Comparison of ENCODE assay signal across 8 cellular contexts in genomic region chr7:98284335-98285036, GRCh38. TPM values are rescaled to one million over a fixed set of nuclear protein-coding genes. Genes with fewer than 3 reads are reported as not detected.
DNase-seq lines count a peak whose midpoint lies in the region; ATAC-seq and TF ChIP-seq lines count a peak whose summit lies in the region.

No MANE protein-coding gene starts in this region.

- peaks cover 46% of the 10 kb centered on the region for H3K4me1 Mint-ChIP-seq in stimulated activated memory B cell treated with anti-CD40 and anti-IgM and Interleukin-4, amounts not matched to agents 10 μg/mL and 1 μg/mL and 100 μg/mL, for 72 hours

- ATAC-seq in IMR-90 (ENCODE audit: low read depth) (peak; percentile 3), GM18870 (IDR thresholded peaks at IDR 0.05; ENCODE audit: unreplicated experiment) (no peak)
- ATAC-seq in stimulated activated memory B cell treated with anti-CD40 and anti-IgM and Interleukin-4, amounts not matched to agents 10 μg/mL and 1 μg/mL and 100 μg/mL, for 72 hours, result no peak

- in situ Hi-C loops in IMR-90 (cut with MboI; ENCODE audit: low sequenced_read_pairs), result no loop called here

- peak overlapping the region; percentile 32; the same call in 2 of the 3 replicates for H2BK15ac ChIP-seq in IMR-90 (ENCODE audit: low read depth, low read length)

- POLR2A ChIA-PET in IMR-90 (lab: Charles Lee; ENCODE audit: unreplicated experiment), result interaction anchor here (0.6 kb wide), 1 partner anchor 576 kb away, joined by 3 read pairs; no protein-coding TSS in a partner anchor

- H3K9me3 Mint-ChIP-seq in stimulated activated memory B cell treated with anti-CD40 and anti-IgM and Interleukin-4, amounts not matched to agents 10 μg/mL and 1 μg/mL and 100 μg/mL, for 72 hours, result no peaks in the 10 kb centered on the region

- no peaks in the 10 kb centered on the region for H3K27me3 ChIP-seq in IMR-90 (ENCODE audit: control insufficient read depth, insufficient read depth, low read length)

- dilution Hi-C loops in IMR-90 (cut with HindIII; ENCODE audit: low sequenced_read_pairs, unreplicated experiment), result no loop called here

- DNase-seq in AG08396 (ENCODE audit: low spot score) (peak; percentile 85), IMR-90 (peak; percentile 42), cardiac fibroblast (ENCODE audit: low read depth in 2 of 2) (peak; percentile 77 to 86), left kidney (ENCODE audit: low read depth, low spot score) (peak; percentile 35), SIG-M5 treated with dmso at 0.1 percent for 504 hours (lab: John Stamatoyannopoulos, UW; ENCODE audit: unreplicated experiment) (no peak)
- no peak for DNase-seq in stimulated activated CD4-positive, alpha-beta T cell treated with anti-CD3 and anti-CD28 coated beads, Interleukin-2, amount 100 ng/mL, for 48 hours

- H3K27ac Mint-ChIP-seq in stimulated activated memory B cell treated with anti-CD40 and anti-IgM and Interleukin-4, amounts not matched to agents 10 μg/mL and 1 μg/mL and 100 μg/mL, for 72 hours, result peak overlapping the region; percentile 32

- no peaks in the 10 kb centered on the region for H3K27me3 Mint-ChIP-seq in stimulated activated memory B cell treated with anti-CD40 and anti-IgM and Interleukin-4, amounts not matched to agents 10 μg/mL and 1 μg/mL and 100 μg/mL, for 72 hours

- peak overlapping the region; percentile 43; the same call in 1 of the 2 replicates for H3K18ac ChIP-seq in IMR-90 (ENCODE audit: low read depth, low read length)

- CTCF ChIA-PET in IMR-90 (lab: Yijun Ruan, JAX), result interaction anchor here (0.6 kb wide), 1 partner anchor 535 kb away, joined by 4 read pairs; no protein-coding TSS in a partner anchor

- H3K56ac ChIP-seq in IMR-90 (ENCODE audit: extremely low read depth, insufficient read depth, low read length), result no peak overlapping the region; the same call in 1 of the 2 replicates

- H2BK120ac ChIP-seq in IMR-90 (ENCODE audit: low read depth, low read length), result peak overlapping the region; percentile 45; the same call in 1 of the 2 replicates

- H3K79me1 ChIP-seq in IMR-90 (ENCODE audit: low read depth in 1 of 2, low read length in 2 of 2), result peaks cover 12 to 67% of the 10 kb centered on the region in 2 experiments; a peak in 3 of 4 replicates

- peak overlapping the region; percentile 96 for H3K4ac ChIP-seq in IMR-90 (ENCODE audit: low read depth, low read length)

- peaks cover 17% of the 10 kb centered on the region for H3K9me1 ChIP-seq in IMR-90 (ENCODE audit: insufficient read depth, low read length)

- peak overlapping the region; percentile 91 for H3K27ac ChIP-seq in IMR-90 (ENCODE audit: insufficient read depth, low read length)

- no peak for TF ChIP-seq RAD21 in IMR-90 (IDR thresholded peaks at IDR 0.05; ENCODE audit: low read length)

- 72% methylated on average over 5 of the region's 20 CpGs; no CpG with 5 or more reads in 1 of the 2 experiments for WGBS in IMR-90 (ENCODE audit: extremely low coverage in 2 of 2, insufficient read length in 1 of 2), 2 experiments

- peak overlapping the region; percentile 97 for H3K4me2 ChIP-seq in IMR-90 (ENCODE audit: low read depth, low read length)

- H4K8ac ChIP-seq in IMR-90 (ENCODE audit: low read depth in 2 of 2, low read length in 2 of 2), result peak overlapping the region; percentile 94 to 95; a peak in 3 of 4 replicates

- H3K9me3 ChIP-seq in IMR-90 (ENCODE audit: control insufficient read depth, insufficient read depth, low read length), result no peaks in the 10 kb centered on the region

- peaks cover 41% of the 10 kb centered on the region for H3K4me1 ChIP-seq in IMR-90 (ENCODE audit: control insufficient read depth, insufficient read depth, low read length)

- H2AK9ac ChIP-seq in IMR-90 (replicated peaks; ENCODE audit: low read depth, low read length, poor library complexity), result peak overlapping the region; percentile 91

- peak overlapping the region; percentile 0 for H4K5ac ChIP-seq in IMR-90 (ENCODE audit: low read depth, low read length)

- H2AK5ac ChIP-seq in IMR-90 (ENCODE audit: low read depth, low read length), result peak overlapping the region; percentile 46

- H3K4me3 ChIP-seq in IMR-90 (ENCODE audit: insufficient read depth, low read depth, low read length), result peak overlapping the region; percentile 17
- H3K4me3 ChIP-seq in cardiac fibroblast (replicated peaks in 1 of 2; ENCODE audit: low read depth in 2 of 2, low read length in 2 of 2), result peak overlapping the region; percentile 83 to 92

- intact Hi-C loops in IMR-90 (cut with micrococcal nuclease), result no loop called here

- H3K4me3 Mint-ChIP-seq in stimulated activated memory B cell treated with anti-CD40 and anti-IgM and Interleukin-4, amounts not matched to agents 10 μg/mL and 1 μg/mL and 100 μg/mL, for 72 hours, result peak overlapping the region; percentile 47

- H3K14ac ChIP-seq in IMR-90 (replicated peaks; ENCODE audit: low read depth, low read length), result peak overlapping the region; percentile 86

- H3K36me3 ChIP-seq in IMR-90 (ENCODE audit: control insufficient read depth, insufficient read depth, low read length), result peaks cover 31% of the 10 kb centered on the region

- peak overlapping the region; percentile 73 for H2AFZ ChIP-seq in IMR-90 (replicated peaks; ENCODE audit: low read length, poor library complexity)

- H4K20me1 ChIP-seq in IMR-90 (ENCODE audit: insufficient read depth, low read length), result peaks cover 66% of the 10 kb centered on the region

- TF ChIP-seq POLR2A in IMR-90 (IDR thresholded peaks at IDR 0.05; ENCODE audit: low read depth, low read length), result no peak

- H3K23ac ChIP-seq in IMR-90 (ENCODE audit: low read depth, low read length), result peak overlapping the region; percentile 70

- peak overlapping the region; percentile 94 for H2BK5ac ChIP-seq in IMR-90 (ENCODE audit: low read depth, low read length, poor library complexity, severe bottlenecking)

- H3K36me3 Mint-ChIP-seq in stimulated activated memory B cell treated with anti-CD40 and anti-IgM and Interleukin-4, amounts not matched to agents 10 μg/mL and 1 μg/mL and 100 μg/mL, for 72 hours, result peaks cover 26% of the 10 kb centered on the region

- no peak for TF ChIP-seq CTCF in IMR-90 (conservative IDR thresholded peaks at IDR 0.05; ENCODE audit: low read depth, low read length)
- TF ChIP-seq CTCF in cardiac fibroblast (IDR thresholded peaks at IDR 0.05; ENCODE audit: low read depth, low read length), result no peak

- H2BK20ac ChIP-seq in IMR-90 (ENCODE audit: low read depth, low read length), result no peak overlapping the region

- peak overlapping the region; percentile 94 for H3K9ac ChIP-seq in IMR-90 (ENCODE audit: low read depth, low read length)

- peak overlapping the region; percentile 85 for H4K91ac ChIP-seq in IMR-90 (ENCODE audit: insufficient read depth, low read depth, low read length)

- BruUV-seq in IMR-90 (replicated peaks; lab: Mats Ljungman, UMichigan), result no TSS peak

TF ChIP-seq in IMR-90, 13 proteins besides CTCF, POLR2A, EP300 and RAD21:
- peak; percentile 30; the same call in 1 of the 2 replicates for TF ChIP-seq USF2 (IDR thresholded peaks at IDR 0.05; ENCODE audit: low read depth, low read length)
- peak; percentile 47; the same call in 1 of the 2 replicates for TF ChIP-seq BHLHE40 (IDR thresholded peaks at IDR 0.05; ENCODE audit: low read depth, low read length)
- peak; percentile 75; the same call in 1 of the 2 replicates for TF ChIP-seq MAZ (IDR thresholded peaks at IDR 0.05; ENCODE audit: borderline replicate concordance, low read depth, low read length)
- TF ChIP-seq RFX5 (IDR thresholded peaks at IDR 0.05; ENCODE audit: low read depth, low read length), result no peak
- no peak for TF ChIP-seq MAFK (IDR thresholded peaks at IDR 0.05; ENCODE audit: low read depth, low read length)
- no peak for TF ChIP-seq MXI1 (IDR thresholded peaks at IDR 0.05; ENCODE audit: borderline replicate concordance, low read depth, low read length)
- no peak for TF ChIP-seq CHD1 (IDR thresholded peaks at IDR 0.05; ENCODE audit: low read depth, low read length)

RNA-seq across cellular contexts. Expression of gene BRI3, which starts 3.0 kb away (rescaled TPM):
- 24.7 and 30.6 TPM in 2 replicates for total RNA-seq in IMR-90 (2012; rRNA removed)
- polyA plus RNA-seq in IMR-90 (2012; rRNA removed), result 68.3 and 91.3 TPM in 2 replicates
- polyA plus RNA-seq in IMR-90 (2012; cell fraction: cytosol; rRNA removed), result 81.9 and 90.8 TPM in 2 replicates
- 23.2 and 48.0 TPM in 2 replicates for polyA plus RNA-seq in IMR-90 (2012; cell fraction: nucleus; rRNA removed; ENCODE audit: low replicate concordance)

RNA-seq across cellular contexts. Expression of gene TECPR1, which starts 32.5 kb away (rescaled TPM):
- 6.9 and 14.7 TPM in 2 replicates for total RNA-seq in IMR-90 (2012; rRNA removed)
- 10.6 and 11.5 TPM in 2 replicates for polyA plus RNA-seq in IMR-90 (2012; rRNA removed)
- polyA plus RNA-seq in IMR-90 (2012; cell fraction: cytosol; rRNA removed), result 6.5 and 9.9 TPM in 2 replicates
- polyA plus RNA-seq in IMR-90 (2012; cell fraction: nucleus; rRNA removed; ENCODE audit: low replicate concordance), result 18.6 and 48.0 TPM in 2 replicates

Comparison
In these comparisons a context has a peak if more than half of its experiments do, and no peak if none do; other contexts are left out.
1. DNase-seq: peak in AG08396 (single experiment), IMR-90 (single experiment), cardiac fibroblast (2 of 2) and left kidney (single experiment); none in SIG-M5 treated with dmso at 0.1 percent for 504 hours (single experiment) and stimulated activated CD4-positive, alpha-beta T cell treated with anti-CD3 and anti-CD28 coated beads, Interleukin-2, amount 100 ng/mL, for 48 hours (0 of 2).